ENCODE assay signal across 8 cellular contexts in genomic region chr20:18287915-18288747, GRCh38. TPM values are rescaled to one million over a fixed set of nuclear protein-coding genes. Genes with fewer than 3 reads are reported as not detected.
A peak's percentile ranks its signal among the peaks of the same experiment; 100 is the strongest.
DNase-seq lines count a peak whose midpoint lies in the region; ATAC-seq, FAIRE-seq and TF ChIP-seq lines count a peak whose summit lies in the region.

Gene ZNF133, plus strand, starts transcription at chr20:18288527. Its CDS starts 17,160 bp downstream, at chr20:18305687.

- H3K14ac ChIP-seq in trophoblast cell (ENCODE audit: low read length): peak within 1 kb of the TSS; percentile 92

- peaks cover 7% of the 10 kb centered on the region for H3K79me2 ChIP-seq in trophoblast cell (ENCODE audit: control insufficient read depth, insufficient read depth, low read length, poor library complexity)

- DNase-seq in GM12891 (ENCODE audit: insufficient read length, low spot score) (peak; percentile 87), NCI-H1417 treated with DMSO at 0.1 percent for 48 hours (lab: John Stamatoyannopoulos, UW) (peak; percentile 94), SW 1271 (lab: John Stamatoyannopoulos, UW) (peak; percentile 91 to 96), adipocyte (ENCODE audit: low read depth) (peak; percentile 97), cardiac septum (ENCODE audit: low spot score) (peak; percentile 98), trophoblast cell (peak; percentile 93 to 96), tibial nerve (ENCODE audit: low spot score in 2 of 2) (peak; percentile 93 to 97)

- peak within 1 kb of the TSS; percentile 91 for H2BK120ac ChIP-seq in trophoblast cell (ENCODE audit: insufficient read depth, low read length, poor library complexity)

- H3K23ac ChIP-seq in trophoblast cell (ENCODE audit: low read length): no peak within 1 kb of the TSS

- intact Hi-C loops in cardiac septum (cut with DNase I): loop anchor here (2.0 to 5.0 kb wide), 3 partner anchors 151 to 219 kb away; partner anchors contain the start of genes DZANK1, KAT14, PET117 and POLR3F

- peak within 1 kb of the TSS; percentile 92 for H4K12ac ChIP-seq in trophoblast cell (ENCODE audit: low read depth, low read length)

- peak within 1 kb of the TSS; percentile 95 for H4K8ac ChIP-seq in trophoblast cell (ENCODE audit: low read depth, low read length)

- WGBS in trophoblast cell (ENCODE audit: extremely low coverage, insufficient coverage, insufficient read length): no CpG with 5 or more reads among the region's 63 CpGs
- 1% methylated on average over 32 to 48 of the region's 63 CpGs for WGBS in tibial nerve, 2 donors

- H3K9me3 ChIP-seq in adipocyte (ENCODE audit: control insufficient read depth, low read length): peaks cover 38% of the 10 kb centered on the region
- H3K9me3 ChIP-seq in trophoblast cell (ENCODE audit: insufficient read depth, low read depth, low read length): no peaks in the 10 kb centered on the region
- H3K9me3 ChIP-seq in tibial nerve: peaks cover 0 to 25% (median 8%) of the 10 kb centered on the region in 4 donors

- peak in 1 of 5 experiments; percentile 49 for TF ChIP-seq CTCF in tibial nerve (IDR thresholded peaks at IDR 0.05)

- peak within 1 kb of the TSS; percentile 97 for H3K9ac ChIP-seq in adipocyte (ENCODE audit: low read length)
- peak within 1 kb of the TSS; percentile 88 for H3K9ac ChIP-seq in trophoblast cell (ENCODE audit: low read length)

- H3K18ac ChIP-seq in trophoblast cell (ENCODE audit: low read length): peak within 1 kb of the TSS; percentile 76

- peak; percentile 84 to 95 for TF ChIP-seq EP300 in tibial nerve (IDR thresholded peaks at IDR 0.05)

- no peak within 1 kb of the TSS for H2BK12ac ChIP-seq in trophoblast cell (ENCODE audit: low read length)

- H3K36me3 ChIP-seq in adipocyte (ENCODE audit: control insufficient read depth, insufficient read depth, low read length, severe bottlenecking): peaks cover 13% of the 10 kb centered on the region
- H3K36me3 ChIP-seq in trophoblast cell (ENCODE audit: control insufficient read depth in 1 of 2, insufficient read depth in 2 of 2, low read length in 2 of 2): peaks cover 0 to 2% of the 10 kb centered on the region in 2 experiments
- H3K36me3 ChIP-seq in tibial nerve: peaks cover 0 to 24% (median 0%) of the 10 kb centered on the region in 3 donors

- H3K4me1 ChIP-seq in adipocyte (ENCODE audit: control insufficient read depth, insufficient read depth, low read length): peaks cover 13% of the 10 kb centered on the region
- peaks cover 0 to 8% of the 10 kb centered on the region in 2 experiments for H3K4me1 ChIP-seq in trophoblast cell (ENCODE audit: control insufficient read depth in 1 of 2, insufficient read depth in 2 of 2, low read length in 2 of 2)
- H3K4me1 ChIP-seq in tibial nerve: peaks cover 0 to 20% (median 5%) of the 10 kb centered on the region in 4 donors

- ATAC-seq in HG02798 (IDR thresholded peaks at IDR 0.05; ENCODE audit: poor library complexity, unreplicated experiment): peak; percentile 98

- peaks cover 13% of the 10 kb centered on the region for H3K79me1 ChIP-seq in trophoblast cell (ENCODE audit: low read length)

- H2AFZ ChIP-seq in trophoblast cell (ENCODE audit: insufficient read depth, low read length, poor library complexity): peak within 1 kb of the TSS; percentile 99

- H3K4me2 ChIP-seq in trophoblast cell (ENCODE audit: low read length): peak within 1 kb of the TSS; percentile 86

- peak within 1 kb of the TSS; percentile 89 for H3K4me3 ChIP-seq in adipocyte (ENCODE audit: low read length)
- H3K4me3 ChIP-seq in trophoblast cell (ENCODE audit: low read depth, low read length): peak within 1 kb of the TSS; percentile 92
- H3K4me3 ChIP-seq in tibial nerve: peak within 1 kb of the TSS; percentile 66 to 95 (median 89)

- peak; percentile 96 for FAIRE-seq in GM12891 (lab: Jason Lieb, UNC)

- peak within 1 kb of the TSS; percentile 57 for H2AK5ac ChIP-seq in trophoblast cell (ENCODE audit: low read length)

- H3K4ac ChIP-seq in trophoblast cell (ENCODE audit: low read depth, low read length): peak within 1 kb of the TSS; percentile 77

- H3K27me3 ChIP-seq in adipocyte (replicated peaks; ENCODE audit: control insufficient read depth, insufficient read depth, low read length): no peaks in the 10 kb centered on the region
- no peaks in the 10 kb centered on the region for H3K27me3 ChIP-seq in trophoblast cell (ENCODE audit: insufficient read depth, low read length)
- H3K27me3 ChIP-seq in tibial nerve: peaks cover 0 to 8% of the 10 kb centered on the region in 2 donors

- H4K91ac ChIP-seq in trophoblast cell (ENCODE audit: low read depth, low read length): peak within 1 kb of the TSS; percentile 80

- H3K27ac ChIP-seq in trophoblast cell (ENCODE audit: low read depth, low read length) (peak within 1 kb of the TSS; percentile 63), tibial nerve (peak within 1 kb of the TSS; percentile 93 to 96 (median 96))

- TF ChIP-seq POLR2A in GM12891 (IDR thresholded peaks at IDR 0.05; ENCODE audit: low read depth, low read length): peak; percentile 86
- peak; percentile 68 to 69 for TF ChIP-seq POLR2A in tibial nerve (IDR thresholded peaks at IDR 0.05)

- H2BK5ac ChIP-seq in trophoblast cell (ENCODE audit: low read depth, low read length, poor library complexity): peak within 1 kb of the TSS; percentile 90

TF ChIP-seq in GM12891, 5 proteins besides CTCF, POLR2A, EP300 and RAD21:
- TF ChIP-seq TAF1 (IDR thresholded peaks at IDR 0.05; ENCODE audit: low read depth, low read length) (peak; percentile 84), POU2F2 (IDR thresholded peaks at IDR 0.05; ENCODE audit: low read depth, low read length) (peak; percentile 76; the same call in 1 of the 2 replicates), POLR2AphosphoS5 (IDR thresholded peaks at IDR 0.05; ENCODE audit: low read depth, low read length) (peak; percentile 91), SPI1 (IDR thresholded peaks at IDR 0.05; ENCODE audit: low read depth, low read length) (peak; percentile 28; the same call in 1 of the 2 replicates), PAX5 (IDR thresholded peaks at IDR 0.05; ENCODE audit: insufficient read depth, low read length, severe bottlenecking) (no peak)
TF ChIP-seq in GM12891: peak in this region for 4.

RNA-seq across cellular contexts. Expression of gene ZNF133, which starts in this region (rescaled TPM):
- 6.4 TPM for polyA plus RNA-seq in GM12891 (2012; ENCODE audit: low read depth, missing spikeins)
- total RNA-seq in cardiac septum (6.0 TPM), tibial nerve (10 to 100 TPM; 17.3 to 26.4 (median 22.4) TPM)
- polyA plus RNA-seq in trophoblast cell (2013): 6.0 and 6.2 TPM in 2 replicates

Comparison
In these comparisons a context has a peak if more than half of its experiments do, and no peak if none do; other contexts are left out.
1. Peak in every context shown above with its lines: DNase-seq, ATAC-seq, H3K4me3 ChIP-seq and H3K27ac ChIP-seq.